Comparison of ENCODE assay signal across 2 cellular contexts in the genomic region with DNA sequence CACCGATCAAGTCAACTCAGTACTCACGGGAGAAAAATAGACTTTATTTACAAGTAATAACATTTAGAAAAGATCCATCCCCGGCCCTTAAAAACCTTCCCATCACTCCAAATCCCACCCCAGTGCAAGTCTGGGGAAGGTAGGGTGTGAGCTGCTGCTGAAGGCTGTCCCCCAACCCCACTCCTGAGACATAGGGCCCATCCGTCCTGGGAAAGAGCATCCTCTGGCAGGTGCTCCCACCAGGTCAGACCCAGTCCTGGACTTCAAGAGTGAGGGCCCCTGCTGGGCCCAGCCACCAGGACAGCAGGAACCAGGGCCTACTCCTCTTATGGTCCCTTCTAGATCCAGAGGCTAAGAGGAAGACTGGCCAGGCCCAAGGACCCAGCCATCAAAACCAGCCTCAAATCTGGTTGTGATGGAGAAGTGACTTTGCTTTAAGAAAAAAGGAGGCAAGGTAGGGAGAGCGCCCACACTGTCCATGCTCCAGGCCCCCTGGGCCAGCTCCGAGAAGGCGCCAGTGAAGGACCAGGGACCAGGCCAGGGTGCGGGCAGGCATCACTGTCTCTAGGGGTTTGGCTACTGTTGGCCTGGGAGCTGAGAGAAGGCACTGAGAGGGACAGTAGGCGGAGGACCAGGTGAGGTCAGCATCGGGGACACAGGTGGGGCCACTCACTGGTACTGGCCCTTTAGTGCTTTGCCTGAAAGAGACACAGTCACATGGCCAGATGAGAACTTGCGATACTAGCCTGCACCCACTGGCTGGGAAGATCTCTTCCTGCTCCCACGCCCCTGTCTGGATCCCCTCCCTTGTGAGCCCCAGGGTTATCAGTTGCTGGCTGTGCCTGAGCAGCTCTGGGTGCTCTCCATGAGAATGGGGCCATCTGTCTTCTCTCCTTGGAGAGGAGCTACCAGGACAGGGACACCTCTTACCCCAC.
TF ChIP-seq lines count a peak whose summit lies in the region.

No MANE protein-coding gene starts in this region.

TF ChIP-seq in HEK293, 187 proteins besides CTCF, POLR2A, EP300 and RAD21:
- TF ChIP-seq ZNF510 (tag by site-specific recombination; IDR thresholded peaks at IDR 0.05; ENCODE audit: insufficient replicate concordance) = no peak
- TF ChIP-seq, protein P1, sequence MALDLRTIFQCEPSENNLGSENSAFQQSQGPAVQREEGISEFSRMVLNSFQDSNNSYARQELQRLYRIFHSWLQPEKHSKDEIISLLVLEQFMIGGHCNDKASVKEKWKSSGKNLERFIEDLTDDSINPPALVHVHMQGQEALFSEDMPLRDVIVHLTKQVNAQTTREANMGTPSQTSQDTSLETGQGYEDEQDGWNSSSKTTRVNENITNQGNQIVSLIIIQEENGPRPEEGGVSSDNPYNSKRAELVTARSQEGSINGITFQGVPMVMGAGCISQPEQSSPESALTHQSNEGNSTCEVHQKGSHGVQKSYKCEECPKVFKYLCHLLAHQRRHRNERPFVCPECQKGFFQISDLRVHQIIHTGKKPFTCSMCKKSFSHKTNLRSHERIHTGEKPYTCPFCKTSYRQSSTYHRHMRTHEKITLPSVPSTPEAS (tag by site-specific recombination; IDR thresholded peaks at IDR 0.05) = no peak
- no peak for TF ChIP-seq ZNF2 (tag by site-specific recombination; IDR thresholded peaks at IDR 0.05)
- no peak for TF ChIP-seq ZNF623 (tag by site-specific recombination; IDR thresholded peaks at IDR 0.05)
- TF ChIP-seq ZNF10 (tag by site-specific recombination; IDR thresholded peaks at IDR 0.05) = peak; percentile 44

TF ChIP-seq in K562, 482 proteins besides CTCF, POLR2A, EP300 and RAD21:
- TF ChIP-seq, protein P2, sequence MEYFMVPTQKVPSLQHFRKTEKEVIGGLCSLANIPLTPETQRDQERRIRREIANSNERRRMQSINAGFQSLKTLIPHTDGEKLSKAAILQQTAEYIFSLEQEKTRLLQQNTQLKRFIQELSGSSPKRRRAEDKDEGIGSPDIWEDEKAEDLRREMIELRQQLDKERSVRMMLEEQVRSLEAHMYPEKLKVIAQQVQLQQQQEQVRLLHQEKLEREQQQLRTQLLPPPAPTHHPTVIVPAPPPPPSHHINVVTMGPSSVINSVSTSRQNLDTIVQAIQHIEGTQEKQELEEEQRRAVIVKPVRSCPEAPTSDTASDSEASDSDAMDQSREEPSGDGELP (CRISPR knock-in tag; IDR thresholded peaks at IDR 0.05; ENCODE audit: borderline replicate concordance) = peak; percentile 7; the same call in 1 of the 2 replicates
- TF ChIP-seq, protein P3, sequence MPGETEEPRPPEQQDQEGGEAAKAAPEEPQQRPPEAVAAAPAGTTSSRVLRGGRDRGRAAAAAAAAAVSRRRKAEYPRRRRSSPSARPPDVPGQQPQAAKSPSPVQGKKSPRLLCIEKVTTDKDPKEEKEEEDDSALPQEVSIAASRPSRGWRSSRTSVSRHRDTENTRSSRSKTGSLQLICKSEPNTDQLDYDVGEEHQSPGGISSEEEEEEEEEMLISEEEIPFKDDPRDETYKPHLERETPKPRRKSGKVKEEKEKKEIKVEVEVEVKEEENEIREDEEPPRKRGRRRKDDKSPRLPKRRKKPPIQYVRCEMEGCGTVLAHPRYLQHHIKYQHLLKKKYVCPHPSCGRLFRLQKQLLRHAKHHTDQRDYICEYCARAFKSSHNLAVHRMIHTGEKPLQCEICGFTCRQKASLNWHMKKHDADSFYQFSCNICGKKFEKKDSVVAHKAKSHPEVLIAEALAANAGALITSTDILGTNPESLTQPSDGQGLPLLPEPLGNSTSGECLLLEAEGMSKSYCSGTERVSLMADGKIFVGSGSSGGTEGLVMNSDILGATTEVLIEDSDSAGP (CRISPR knock-in tag; IDR thresholded peaks at IDR 0.05) = no peak
- peak; percentile 38; the same call in 1 of the 2 replicates for TF ChIP-seq TCF3 (CRISPR knock-in tag; IDR thresholded peaks at IDR 0.05)
- no peak for TF ChIP-seq POU5F1 (IDR thresholded peaks at IDR 0.05; ENCODE audit: borderline replicate concordance, low read depth, low read length, partially characterized antibody)
- no peak for TF ChIP-seq HDAC3 (IDR thresholded peaks at IDR 0.05; ENCODE audit: borderline replicate concordance, partially characterized antibody)
- no peak for TF ChIP-seq ZC3H8 (IDR thresholded peaks at IDR 0.05)
- TF ChIP-seq, protein P4, sequence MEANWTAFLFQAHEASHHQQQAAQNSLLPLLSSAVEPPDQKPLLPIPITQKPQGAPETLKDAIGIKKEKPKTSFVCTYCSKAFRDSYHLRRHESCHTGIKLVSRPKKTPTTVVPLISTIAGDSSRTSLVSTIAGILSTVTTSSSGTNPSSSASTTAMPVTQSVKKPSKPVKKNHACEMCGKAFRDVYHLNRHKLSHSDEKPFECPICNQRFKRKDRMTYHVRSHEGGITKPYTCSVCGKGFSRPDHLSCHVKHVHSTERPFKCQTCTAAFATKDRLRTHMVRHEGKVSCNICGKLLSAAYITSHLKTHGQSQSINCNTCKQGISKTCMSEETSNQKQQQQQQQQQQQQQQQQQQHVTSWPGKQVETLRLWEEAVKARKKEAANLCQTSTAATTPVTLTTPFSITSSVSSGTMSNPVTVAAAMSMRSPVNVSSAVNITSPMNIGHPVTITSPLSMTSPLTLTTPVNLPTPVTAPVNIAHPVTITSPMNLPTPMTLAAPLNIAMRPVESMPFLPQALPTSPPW (CRISPR knock-in tag; IDR thresholded peaks at IDR 0.05) = peak; percentile 52; the same call in 1 of the 2 replicates
- TF ChIP-seq MAZ (CRISPR knock-in tag; conservative IDR thresholded peaks at IDR 0.05 in 1 of 2, IDR thresholded peaks at IDR 0.05 in 1 of 2) = peak in 1 of 2 experiments; percentile 26; a peak in 1 of 4 replicates
- TF ChIP-seq NRF1 (conservative IDR thresholded peaks at IDR 0.05 in 1 of 2, IDR thresholded peaks at IDR 0.05 in 1 of 2) = 0 out of 4 replicates have a peak, but pooled peaks of 1 of the 2 experiments have one; percentile 23
- TF ChIP-seq CBFA2T3 (IDR thresholded peaks at IDR 0.05) = peak; percentile 21; the same call in 1 of the 2 replicates
- TF ChIP-seq ZNF134 (CRISPR knock-in tag; conservative IDR thresholded peaks at IDR 0.05) = peak; percentile 91
- TF ChIP-seq, protein P5, sequence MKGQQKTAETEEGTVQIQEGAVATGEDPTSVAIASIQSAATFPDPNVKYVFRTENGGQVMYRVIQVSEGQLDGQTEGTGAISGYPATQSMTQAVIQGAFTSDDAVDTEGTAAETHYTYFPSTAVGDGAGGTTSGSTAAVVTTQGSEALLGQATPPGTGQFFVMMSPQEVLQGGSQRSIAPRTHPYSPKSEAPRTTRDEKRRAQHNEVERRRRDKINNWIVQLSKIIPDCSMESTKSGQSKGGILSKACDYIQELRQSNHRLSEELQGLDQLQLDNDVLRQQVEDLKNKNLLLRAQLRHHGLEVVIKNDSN (CRISPR knock-in tag; IDR thresholded peaks at IDR 0.05) = peak; percentile 74
- peak; percentile 59; the same call in 1 of the 2 replicates for TF ChIP-seq ZBTB17 (CRISPR knock-in tag; IDR thresholded peaks at IDR 0.05)
- 0 out of 2 replicates have a peak, but pooled peaks have one; percentile 19 for TF ChIP-seq POLR2AphosphoS5 (IDR thresholded peaks at IDR 0.05; ENCODE audit: control insufficient read depth, insufficient read depth, low read depth, low read length)
- peak; percentile 24; the same call in 1 of the 2 replicates for TF ChIP-seq CBFA2T2 (conservative IDR thresholded peaks at IDR 0.05)
- 0 out of 2 replicates have a peak, but pooled peaks have one; percentile 28 for TF ChIP-seq JUND (IDR thresholded peaks at IDR 0.05; ENCODE audit: borderline replicate concordance, low read depth, low read length)
- no peak for TF ChIP-seq JUND (tag; IDR thresholded peaks at IDR 0.05; ENCODE audit: borderline replicate concordance, low read depth, low read length)
- TF ChIP-seq SMAD4 (CRISPR knock-in tag; conservative IDR thresholded peaks at IDR 0.05) = peak; percentile 39; the same call in 1 of the 2 replicates
- TF ChIP-seq, protein P6, sequence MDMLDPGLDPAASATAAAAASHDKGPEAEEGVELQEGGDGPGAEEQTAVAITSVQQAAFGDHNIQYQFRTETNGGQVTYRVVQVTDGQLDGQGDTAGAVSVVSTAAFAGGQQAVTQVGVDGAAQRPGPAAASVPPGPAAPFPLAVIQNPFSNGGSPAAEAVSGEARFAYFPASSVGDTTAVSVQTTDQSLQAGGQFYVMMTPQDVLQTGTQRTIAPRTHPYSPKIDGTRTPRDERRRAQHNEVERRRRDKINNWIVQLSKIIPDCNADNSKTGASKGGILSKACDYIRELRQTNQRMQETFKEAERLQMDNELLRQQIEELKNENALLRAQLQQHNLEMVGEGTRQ (CRISPR knock-in tag; IDR thresholded peaks at IDR 0.05) = peak; percentile 66
- TF ChIP-seq, protein P7, sequence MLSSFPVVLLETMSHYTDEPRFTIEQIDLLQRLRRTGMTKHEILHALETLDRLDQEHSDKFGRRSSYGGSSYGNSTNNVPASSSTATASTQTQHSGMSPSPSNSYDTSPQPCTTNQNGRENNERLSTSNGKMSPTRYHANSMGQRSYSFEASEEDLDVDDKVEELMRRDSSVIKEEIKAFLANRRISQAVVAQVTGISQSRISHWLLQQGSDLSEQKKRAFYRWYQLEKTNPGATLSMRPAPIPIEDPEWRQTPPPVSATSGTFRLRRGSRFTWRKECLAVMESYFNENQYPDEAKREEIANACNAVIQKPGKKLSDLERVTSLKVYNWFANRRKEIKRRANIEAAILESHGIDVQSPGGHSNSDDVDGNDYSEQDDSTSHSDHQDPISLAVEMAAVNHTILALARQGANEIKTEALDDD (IDR thresholded peaks at IDR 0.05) = no peak
TF ChIP-seq in K562: peak in this region for 14.
